1 cellular context compared by ENCODE assay signal in the genomic region with DNA sequence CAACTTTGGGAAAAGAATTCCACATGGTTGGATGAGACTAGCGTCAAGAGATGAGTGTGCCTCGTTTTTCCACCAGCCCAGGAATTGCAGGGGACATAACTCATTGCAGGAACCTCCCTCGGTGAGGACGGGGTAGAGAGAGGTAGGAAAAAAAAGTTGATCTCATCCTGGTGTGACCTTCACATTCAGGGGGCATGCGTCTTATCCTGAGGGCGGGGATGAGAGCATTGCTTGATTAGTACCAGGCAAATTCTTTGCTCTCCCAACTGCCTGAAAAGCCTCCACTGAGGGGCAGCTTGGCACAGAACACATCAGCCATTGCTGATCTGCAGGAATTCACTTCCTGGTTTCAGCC.
TF ChIP-seq lines count a peak whose summit lies in the region.

No MANE protein-coding gene starts in this region.

TF ChIP-seq in K562, 482 proteins besides CTCF, POLR2A, EP300 and RAD21:
- TF ChIP-seq LEF1 (IDR thresholded peaks at IDR 0.05): no peak
- TF ChIP-seq TOE1 (IDR thresholded peaks at IDR 0.05; ENCODE audit: borderline replicate concordance): no peak
- TF ChIP-seq TOE1 (CRISPR knock-in tag; IDR thresholded peaks at IDR 0.05; ENCODE audit: borderline replicate concordance, low read depth): no peak
- TF ChIP-seq, protein P1, sequence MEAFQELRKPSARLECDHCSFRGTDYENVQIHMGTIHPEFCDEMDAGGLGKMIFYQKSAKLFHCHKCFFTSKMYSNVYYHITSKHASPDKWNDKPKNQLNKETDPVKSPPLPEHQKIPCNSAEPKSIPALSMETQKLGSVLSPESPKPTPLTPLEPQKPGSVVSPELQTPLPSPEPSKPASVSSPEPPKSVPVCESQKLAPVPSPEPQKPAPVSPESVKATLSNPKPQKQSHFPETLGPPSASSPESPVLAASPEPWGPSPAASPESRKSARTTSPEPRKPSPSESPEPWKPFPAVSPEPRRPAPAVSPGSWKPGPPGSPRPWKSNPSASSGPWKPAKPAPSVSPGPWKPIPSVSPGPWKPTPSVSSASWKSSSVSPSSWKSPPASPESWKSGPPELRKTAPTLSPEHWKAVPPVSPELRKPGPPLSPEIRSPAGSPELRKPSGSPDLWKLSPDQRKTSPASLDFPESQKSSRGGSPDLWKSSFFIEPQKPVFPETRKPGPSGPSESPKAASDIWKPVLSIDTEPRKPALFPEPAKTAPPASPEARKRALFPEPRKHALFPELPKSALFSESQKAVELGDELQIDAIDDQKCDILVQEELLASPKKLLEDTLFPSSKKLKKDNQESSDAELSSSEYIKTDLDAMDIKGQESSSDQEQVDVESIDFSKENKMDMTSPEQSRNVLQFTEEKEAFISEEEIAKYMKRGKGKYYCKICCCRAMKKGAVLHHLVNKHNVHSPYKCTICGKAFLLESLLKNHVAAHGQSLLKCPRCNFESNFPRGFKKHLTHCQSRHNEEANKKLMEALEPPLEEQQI (IDR thresholded peaks at IDR 0.05): no peak
- TF ChIP-seq THRA (IDR thresholded peaks at IDR 0.05): no peak
- no peak for TF ChIP-seq NKRF (IDR thresholded peaks at IDR 0.05; ENCODE audit: borderline replicate concordance)
- TF ChIP-seq ZNF695 (CRISPR knock-in tag; IDR thresholded peaks at IDR 0.05): no peak
